Comparison of ENCODE assay signal across 7 cellular contexts in the genomic region with DNA sequence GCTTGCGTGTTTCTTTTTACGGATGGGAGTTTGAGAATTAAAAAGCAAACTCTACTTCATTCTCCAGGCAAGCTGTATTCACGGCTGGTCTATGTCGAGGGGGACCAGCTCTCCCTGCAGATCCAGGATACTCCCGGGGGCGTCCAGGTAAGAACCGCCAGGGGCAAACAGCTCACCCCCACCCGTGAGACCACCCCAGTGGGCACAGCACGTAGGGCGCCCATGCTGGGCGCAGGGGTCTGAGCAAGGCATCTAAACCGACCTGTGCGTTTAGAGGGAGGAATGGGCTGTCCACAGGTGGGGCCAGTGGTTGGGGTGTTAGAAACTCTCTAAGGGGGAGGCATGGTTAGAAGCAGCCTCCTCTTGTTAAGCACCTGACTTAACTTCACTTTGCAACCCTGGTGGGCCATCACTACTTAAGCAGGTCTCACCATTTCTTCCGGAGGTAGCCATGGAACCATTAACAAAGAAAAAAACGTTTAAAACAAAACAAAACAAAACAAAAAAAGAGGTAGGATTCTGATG. TPM values are rescaled to one million over a fixed set of nuclear protein-coding genes. Genes with fewer than 3 reads are reported as not detected.
DNase-seq lines count a peak whose midpoint lies in the region; ATAC-seq, FAIRE-seq and TF ChIP-seq lines count a peak whose summit lies in the region.

No MANE protein-coding gene starts in this region.

- H2BK120ac ChIP-seq in IMR-90 (ENCODE audit: low read depth, low read length): peak overlapping the region; percentile 74

- H4K8ac ChIP-seq in IMR-90 (ENCODE audit: low read depth in 2 of 2, low read length in 2 of 2): peak overlapping the region; percentile 25 to 61; a peak in 2 of 4 replicates

- no peak for TF ChIP-seq POLR2A in IMR-90 (IDR thresholded peaks at IDR 0.05; ENCODE audit: low read depth, low read length)
- TF ChIP-seq POLR2A in HepG2 (IDR thresholded peaks at IDR 0.05; ENCODE audit: insufficient read depth in 1 of 2, low read depth in 2 of 2, low read length in 2 of 2): no peak

- H3K9me3 ChIP-seq in IMR-90 (ENCODE audit: control insufficient read depth, insufficient read depth, low read length) (no peaks in the 10 kb centered on the region), ascending aorta (no peaks in the 10 kb centered on the region), HepG2 (ENCODE audit: low read length) (no peaks in the 10 kb centered on the region), subcutaneous abdominal adipose tissue (ENCODE audit: control insufficient read depth in 5 of 5, low read length in 5 of 5) (no peaks in the 10 kb centered on the region)

- no peak for DNase-seq in IMR-90
- DNase-seq in ascending aorta (ENCODE audit: low spot score in 2 of 2): no peak
- no peak for DNase-seq in HepG2 (ENCODE audit: low spot score)
- DNase-seq in NCI-H345 treated with DMSO at 0.1 percent for 48 hours (lab: John Stamatoyannopoulos, UW; ENCODE audit: unreplicated experiment): no peak
- DNase-seq in cerebellum (ENCODE audit: low spot score): no peak

- CTCF ChIA-PET in IMR-90 (lab: Yijun Ruan, JAX): interaction anchor here (1.3 kb wide), 1 partner anchor 324 kb away, joined by 4 read pairs; no protein-coding TSS in a partner anchor
- CTCF ChIA-PET in HepG2 (lab: Yijun Ruan, JAX; ENCODE audit: low intra/inter-chr PET ratio, low total read pairs): no interaction called here

- FAIRE-seq in HepG2 (lab: Jason Lieb, UNC): no peak

- peak overlapping the region; percentile 73; the same call in 1 of the 2 replicates for H3K23ac ChIP-seq in IMR-90 (ENCODE audit: low read depth, low read length)

- H3K4me3 ChIP-seq in IMR-90 (ENCODE audit: insufficient read depth, low read depth, low read length) (peak overlapping the region; percentile 89), ascending aorta (peak overlapping the region; percentile 67 to 84), HepG2 (replicated peaks in 1 of 3; ENCODE audit: insufficient read depth in 1 of 3, low read depth in 2 of 3, low read length in 3 of 3) (peak overlapping the region; percentile 53 to 84 (median 76)), subcutaneous abdominal adipose tissue (ENCODE audit: low read depth in 1 of 5, low read length in 5 of 5) (peak overlapping the region; percentile 77 to 90 (median 86))

- intact Hi-C loops in IMR-90 (cut with micrococcal nuclease): loop anchor here (1.0 to 5.0 kb wide), 4 partner anchors 41 to 289 kb away; a partner anchor contains a TSS
- intact Hi-C loops in ascending aorta (cut with DNase I): loop anchor here (2.0 to 10.0 kb wide), 5 partner anchors 86 to 863 kb away; a partner anchor contains a TSS
- intact Hi-C loops in HepG2 (cut with micrococcal nuclease; ENCODE audit: unreplicated experiment): loop anchor here (5.0 kb wide), 2 partner anchors 86 to 324 kb away; no protein-coding TSS in a partner anchor

- BruUV-seq in IMR-90 (replicated peaks; lab: Mats Ljungman, UMichigan) (no TSS peak), HepG2 (replicated peaks; lab: Mats Ljungman, UMichigan) (TSS peak; percentile 57)

- H3K27me3 ChIP-seq in IMR-90 (ENCODE audit: control insufficient read depth, insufficient read depth, low read length) (no peaks in the 10 kb centered on the region), ascending aorta (no peaks in the 10 kb centered on the region), HepG2 (ENCODE audit: control insufficient read depth in 1 of 2, insufficient read depth in 2 of 2, low read length in 2 of 2) (no peaks in the 10 kb centered on the region), subcutaneous abdominal adipose tissue (ENCODE audit: control insufficient read depth in 5 of 5, insufficient read depth in 4 of 5, low read length in 5 of 5) (no peaks in the 10 kb centered on the region)

- H3K36me3 ChIP-seq in IMR-90 (ENCODE audit: control insufficient read depth, insufficient read depth, low read length) (peaks cover 15% of the 10 kb centered on the region), ascending aorta (peaks cover 0 to 10% of the 10 kb centered on the region in 2 donors), HepG2 (replicated peaks in 1 of 2; ENCODE audit: control insufficient read depth in 1 of 2, insufficient read depth in 2 of 2, low read length in 2 of 2) (no peaks in the 10 kb centered on the region), subcutaneous abdominal adipose tissue (ENCODE audit: control insufficient read depth in 5 of 5, insufficient read depth in 5 of 5, low read length in 5 of 5) (no peaks in the 10 kb centered on the region)

- no peak for TF ChIP-seq CTCF in IMR-90 (conservative IDR thresholded peaks at IDR 0.05; ENCODE audit: low read depth, low read length)
- TF ChIP-seq CTCF in ascending aorta (IDR thresholded peaks at IDR 0.05): no peak
- TF ChIP-seq CTCF in HepG2 (CRISPR knock-in tag; IDR thresholded peaks at IDR 0.05): no peak

- dilution Hi-C loops in IMR-90 (cut with HindIII; ENCODE audit: low sequenced_read_pairs, unreplicated experiment): no loop called here

- TF ChIP-seq RAD21 in IMR-90 (IDR thresholded peaks at IDR 0.05; ENCODE audit: low read length) (no peak), HepG2 (CRISPR knock-in tag; IDR thresholded peaks at IDR 0.05) (no peak)

- no CpG with 5 or more reads among the region's 15 CpGs for WGBS in IMR-90 (ENCODE audit: extremely low coverage in 2 of 2, insufficient read length in 1 of 2), 2 experiments
- WGBS in HepG2 (ENCODE audit: low lambda C conversion rate): 40% methylated on average over 6 of the region's 15 CpGs

- H3K9ac ChIP-seq in IMR-90 (ENCODE audit: low read depth, low read length) (peak overlapping the region; percentile 76), HepG2 (ENCODE audit: insufficient read depth, low read depth, low read length) (peak overlapping the region; percentile 65; the same call in 1 of the 2 replicates), subcutaneous abdominal adipose tissue (ENCODE audit: low read length in 5 of 5) (peak overlapping the region; percentile 38 to 91 (median 80))

- H4K20me1 ChIP-seq in IMR-90 (ENCODE audit: insufficient read depth, low read length) (peaks cover 11% of the 10 kb centered on the region), HepG2 (ENCODE audit: insufficient read depth, low read length) (no peaks in the 10 kb centered on the region)

- H3K27ac ChIP-seq in IMR-90 (ENCODE audit: insufficient read depth, low read length) (peak overlapping the region; percentile 80), ascending aorta (peak overlapping the region; percentile 91 to 93), HepG2 (ENCODE audit: extremely low read length, insufficient read depth, low read length) (no peak overlapping the region), subcutaneous abdominal adipose tissue (ENCODE audit: low read depth, low read length) (peak overlapping the region; percentile 78)

- peak overlapping the region; percentile 79 for H3K4ac ChIP-seq in IMR-90 (ENCODE audit: low read depth, low read length)

- H2AFZ ChIP-seq in IMR-90 (replicated peaks; ENCODE audit: low read length, poor library complexity): peak overlapping the region; percentile 43
- peak overlapping the region; percentile 8 for H2AFZ ChIP-seq in HepG2 (ENCODE audit: low read length)

- peak overlapping the region; percentile 33 for H3K18ac ChIP-seq in IMR-90 (ENCODE audit: low read depth, low read length)

- H2BK15ac ChIP-seq in IMR-90 (ENCODE audit: low read depth, low read length): peak overlapping the region; percentile 49; the same call in 1 of the 3 replicates

- H3K4me2 ChIP-seq in IMR-90 (ENCODE audit: low read depth, low read length) (peak overlapping the region; percentile 96), HepG2 (ENCODE audit: low read depth, low read length) (peak overlapping the region; percentile 86)

- H3K14ac ChIP-seq in IMR-90 (replicated peaks; ENCODE audit: low read depth, low read length): peak overlapping the region; percentile 76

- peaks cover 18% of the 10 kb centered on the region for H3K4me1 ChIP-seq in IMR-90 (ENCODE audit: control insufficient read depth, insufficient read depth, low read length)
- H3K4me1 ChIP-seq in ascending aorta: peaks cover 4 to 30% of the 10 kb centered on the region in 2 donors
- peaks cover 15% of the 10 kb centered on the region for H3K4me1 ChIP-seq in HepG2 (ENCODE audit: insufficient read depth, low read length)
- peaks cover 5 to 40% (median 36%) of the 10 kb centered on the region in 5 donors for H3K4me1 ChIP-seq in subcutaneous abdominal adipose tissue (ENCODE audit: control insufficient read depth in 5 of 5, insufficient read depth in 5 of 5, low read length in 5 of 5)

- TF ChIP-seq EP300 in HepG2 (IDR thresholded peaks at IDR 0.05; ENCODE audit: low read depth in 2 of 2, low read length in 2 of 2): no peak
- no peak for TF ChIP-seq EP300 in HepG2 (CRISPR knock-in tag; IDR thresholded peaks at IDR 0.05; ENCODE audit: borderline replicate concordance)

- POLR2A ChIA-PET in IMR-90 (lab: Charles Lee; ENCODE audit: unreplicated experiment) (no interaction called here), HepG2 (lab: Yijun Ruan, JAX) (no interaction called here)

- peak overlapping the region; percentile 53 for H4K91ac ChIP-seq in IMR-90 (ENCODE audit: insufficient read depth, low read depth, low read length)

- peaks cover 5% of the 10 kb centered on the region for H3K9me1 ChIP-seq in IMR-90 (ENCODE audit: insufficient read depth, low read length)

- H2BK20ac ChIP-seq in IMR-90 (ENCODE audit: low read depth, low read length): 0 out of 2 replicates have a peak overlapping the region, but pooled peaks have one; percentile 6

- peak overlapping the region; percentile 82 for H2AK9ac ChIP-seq in IMR-90 (replicated peaks; ENCODE audit: low read depth, low read length, poor library complexity)

- H2BK5ac ChIP-seq in IMR-90 (ENCODE audit: low read depth, low read length, poor library complexity, severe bottlenecking): peak overlapping the region; percentile 70

- H3K79me2 ChIP-seq in HepG2 (ENCODE audit: insufficient read depth, low read length): no peaks in the 10 kb centered on the region

- ATAC-seq in IMR-90 (ENCODE audit: low read depth) (no peak), HepG2 (no peak), GM19324 (IDR thresholded peaks at IDR 0.05; ENCODE audit: low FRiP score, unreplicated experiment) (no peak)

- peak overlapping the region; percentile 50 for H4K5ac ChIP-seq in IMR-90 (ENCODE audit: low read depth, low read length)

- in situ Hi-C loops in IMR-90 (cut with MboI; ENCODE audit: low sequenced_read_pairs) (loop anchor here (5.0 to 10.0 kb wide), 3 partner anchors 76 to 287 kb away; a partner anchor contains a TSS), HepG2 (cut with HindIII; ENCODE audit: extremely low pct_ligation_motif_present, low pct_unique_long_range_greater_than_20kb) (no loop called here)

- H3K56ac ChIP-seq in IMR-90 (ENCODE audit: extremely low read depth, insufficient read depth, low read length): peak overlapping the region; percentile 66

- H3K79me1 ChIP-seq in IMR-90 (ENCODE audit: low read depth in 1 of 2, low read length in 2 of 2): peaks cover 12 to 16% of the 10 kb centered on the region in 2 experiments; a peak in 3 of 4 replicates

- H2AK5ac ChIP-seq in IMR-90 (ENCODE audit: low read depth, low read length): peak overlapping the region; percentile 60

RNA-seq across cellular contexts. Expression of a gene that starts 1.0 kb away (rescaled TPM):
- total RNA-seq in IMR-90 (2012; rRNA removed): 15.3 and 18.5 TPM in 2 replicates
- polyA plus RNA-seq in IMR-90 (2012; rRNA removed): 9.8 and 10.4 TPM in 2 replicates
- 9.5 and 12.6 TPM in 2 replicates for polyA plus RNA-seq in IMR-90 (2012; cell fraction: cytosol; rRNA removed)
- 6.3 and 7.6 TPM in 2 replicates for polyA plus RNA-seq in IMR-90 (2012; cell fraction: nucleus; rRNA removed; ENCODE audit: low replicate concordance)
- 50.4 TPM for total RNA-seq in ascending aorta
- total RNA-seq in HepG2 (2016; rRNA removed; fragmentation: Illumina TruSeq; extraction: Trizol): 3.2 and 4.1 TPM in 2 replicates
- 2.2 and 3.8 TPM in 2 replicates for total RNA-seq in HepG2 (2016; cell fraction: cytosol; rRNA removed; fragmentation: Illumina TruSeq; extraction: Trizol; ENCODE audit: low read depth)
- 2.6 and 4.1 TPM in 2 replicates for total RNA-seq in HepG2 (2016; cell fraction: insoluble cytoplasmic fraction; rRNA removed; fragmentation: Illumina TruSeq; extraction: Trizol)
- 2.7 and 2.9 TPM in 2 replicates for total RNA-seq in HepG2 (2016; cell fraction: membrane; rRNA removed; fragmentation: Illumina TruSeq; extraction: Trizol)
- 1.4 and 2.3 TPM in 2 replicates for total RNA-seq in HepG2 (2016; cell fraction: nucleus; rRNA removed; fragmentation: Illumina TruSeq; extraction: Trizol)
- polyA plus RNA-seq in HepG2 (2011; rRNA removed): 3.0 and 3.7 TPM in 2 replicates
- 2.1 and 2.8 TPM in 2 replicates for polyA plus RNA-seq in HepG2 (2011; cell fraction: cytosol; rRNA removed)
- 1.1 and 1.9 TPM in 2 replicates for polyA plus RNA-seq in HepG2 (2011; cell fraction: nucleus; rRNA removed)
- 1.0 and 1.2 TPM in 2 replicates for polyA plus RNA-seq in HepG2 (2012)
- polyA plus RNA-seq in HepG2 (2016; cell fraction: cytosol; fragmentation: Illumina TruSeq; extraction: Trizol; ENCODE audit: low read depth): 1.3 and 2.0 TPM in 2 replicates
- polyA plus RNA-seq in HepG2 (2016; cell fraction: insoluble cytoplasmic fraction; fragmentation: Illumina TruSeq; extraction: Trizol; ENCODE audit: low read depth): 3.1 and 5.6 TPM in 2 replicates
- 1.9 and 2.7 TPM in 2 replicates for polyA plus RNA-seq in HepG2 (2016; cell fraction: membrane; fragmentation: Illumina TruSeq; extraction: Trizol; ENCODE audit: low read depth)
- 1.4 and 4.3 TPM in 2 replicates for polyA plus RNA-seq in HepG2 (2016; cell fraction: nucleus; fragmentation: Illumina TruSeq; extraction: Trizol; ENCODE audit: insufficient read depth, low read depth)
- 9.1 and 16.5 TPM in 2 replicates for polyA minus RNA-seq in HepG2 (2011; rRNA and poly(A)+ RNA removed; ENCODE audit: low replicate concordance)
- polyA minus RNA-seq in HepG2 (2011; cell fraction: cytosol; rRNA and poly(A)+ RNA removed): 2.8 and 5.8 TPM in 2 replicates
- 0.39 and 1.7 TPM in 2 replicates for polyA minus RNA-seq in HepG2 (2011; cell fraction: nucleus; rRNA and poly(A)+ RNA removed)
- total RNA-seq in cerebellum: 4.0 TPM

RNA-seq across cellular contexts. Expression of a gene that starts 20.3 kb away (rescaled TPM):
- total RNA-seq in IMR-90 (2012; rRNA removed): 1,160 and 1,364 TPM in 2 replicates
- 912 and 966 TPM in 2 replicates for polyA plus RNA-seq in IMR-90 (2012; rRNA removed)
- polyA plus RNA-seq in IMR-90 (2012; cell fraction: cytosol; rRNA removed): 476 and 972 TPM in 2 replicates
- polyA plus RNA-seq in IMR-90 (2012; cell fraction: nucleus; rRNA removed; ENCODE audit: low replicate concordance): 66.0 and 616 TPM in 2 replicates
- 377 TPM for total RNA-seq in ascending aorta
- 1,234 and 1,660 TPM in 2 replicates for total RNA-seq in HepG2 (2016; rRNA removed; fragmentation: Illumina TruSeq; extraction: Trizol)
- 1,575 and 1,856 TPM in 2 replicates for total RNA-seq in HepG2 (2016; cell fraction: cytosol; rRNA removed; fragmentation: Illumina TruSeq; extraction: Trizol; ENCODE audit: low read depth)
- 1,231 and 1,647 TPM in 2 replicates for total RNA-seq in HepG2 (2016; cell fraction: insoluble cytoplasmic fraction; rRNA removed; fragmentation: Illumina TruSeq; extraction: Trizol)
- 2,364 and 2,513 TPM in 2 replicates for total RNA-seq in HepG2 (2016; cell fraction: membrane; rRNA removed; fragmentation: Illumina TruSeq; extraction: Trizol)
- 468 and 495 TPM in 2 replicates for total RNA-seq in HepG2 (2016; cell fraction: nucleus; rRNA removed; fragmentation: Illumina TruSeq; extraction: Trizol)
- 1,013 and 1,261 TPM in 2 replicates for polyA plus RNA-seq in HepG2 (2011; rRNA removed)
- polyA plus RNA-seq in HepG2 (2011; cell fraction: cytosol; rRNA removed): 771 and 1,026 TPM in 2 replicates
- 163 and 203 TPM in 2 replicates for polyA plus RNA-seq in HepG2 (2011; cell fraction: nucleus; rRNA removed)
- 1,465 and 1,554 TPM in 2 replicates for polyA plus RNA-seq in HepG2 (2012)
- polyA plus RNA-seq in HepG2 (2016; cell fraction: cytosol; fragmentation: Illumina TruSeq; extraction: Trizol; ENCODE audit: low read depth): 1,743 and 1,770 TPM in 2 replicates
- polyA plus RNA-seq in HepG2 (2016; cell fraction: insoluble cytoplasmic fraction; fragmentation: Illumina TruSeq; extraction: Trizol; ENCODE audit: low read depth): 1,533 and 1,679 TPM in 2 replicates
- polyA plus RNA-seq in HepG2 (2016; cell fraction: membrane; fragmentation: Illumina TruSeq; extraction: Trizol; ENCODE audit: low read depth): 2,158 and 2,160 TPM in 2 replicates
- polyA plus RNA-seq in HepG2 (2016; cell fraction: nucleus; fragmentation: Illumina TruSeq; extraction: Trizol; ENCODE audit: insufficient read depth, low read depth): 719 and 730 TPM in 2 replicates
- polyA minus RNA-seq in HepG2 (2011; rRNA and poly(A)+ RNA removed; ENCODE audit: low replicate concordance): 37.8 and 64.0 TPM in 2 replicates
- 164 and 196 TPM in 2 replicates for polyA minus RNA-seq in HepG2 (2011; cell fraction: cytosol; rRNA and poly(A)+ RNA removed)
- 292 and 344 TPM in 2 replicates for polyA minus RNA-seq in HepG2 (2011; cell fraction: nucleus; rRNA and poly(A)+ RNA removed)
- total RNA-seq in cerebellum: 498 TPM
